22 cellular contexts compared by ENCODE assay signal in the genomic region with DNA sequence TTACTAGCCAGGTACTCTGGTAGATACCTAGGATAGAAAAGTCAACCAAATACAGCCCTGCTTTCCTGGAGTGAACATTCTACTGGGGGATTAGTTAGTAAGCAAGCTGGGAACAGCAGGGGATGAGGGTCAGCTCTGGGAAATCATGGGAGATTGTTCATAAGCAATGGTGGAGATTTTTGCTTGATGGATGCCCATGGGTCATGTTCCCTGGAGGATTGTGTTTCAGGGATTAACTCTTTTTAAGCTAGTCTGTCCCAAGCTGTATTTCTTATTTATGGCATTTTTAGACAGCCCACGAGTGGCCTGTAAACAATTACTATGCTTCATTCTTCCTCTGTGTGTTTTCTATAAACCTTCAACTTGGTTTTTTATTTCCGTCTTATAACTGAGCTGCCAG. TPM values are rescaled to one million over a fixed set of nuclear protein-coding genes. Genes with fewer than 3 reads are reported as not detected.
A peak's percentile ranks its signal among the peaks of the same experiment; 100 is the strongest.
DNase-seq lines count a peak whose midpoint lies in the region; TF ChIP-seq lines count a peak whose summit lies in the region.
"Had no signal": no experiment of that assay in that cellular context is flagged by ENCODE, and none has a peak within 500 bp of the region (broad histone marks: within the 10 kb centered on the region; RNA-seq: fewer than 3 reads in every experiment).

No MANE protein-coding gene starts in this region.

- H3K4me1 Mint-ChIP-seq in activated T-cell treated with anti-CD3 and anti-CD28 coated beads, Interleukin-2, amount 50 U/mL, for 24 hours (ENCODE audit: low read depth) = peaks cover 17% of the 10 kb centered on the region
- H3K4me1 Mint-ChIP-seq: CD4-positive, alpha-beta memory T cell; IgD-negative memory B cell had no signal

- H3F3A ChIP-seq in smooth muscle cell (ENCODE audit: low read depth) = peaks cover 7% of the 10 kb centered on the region

- H3K27ac ChIP-seq in WERI-Rb-1 (no peak overlapping the region), smooth muscle cell (ENCODE audit: low read depth) (peak overlapping the region; percentile 59)
- H3K27ac ChIP-seq: A549, BLaER1 had no signal

- H3K4me3 ChIP-seq in WERI-Rb-1 (ENCODE audit: low read depth, low read length) (no peak overlapping the region), smooth muscle cell (no peak overlapping the region)
- H3K4me3 ChIP-seq: A549, BLaER1, MG63 had no signal

- H3K4me3 Mint-ChIP-seq in activated T-cell treated with anti-CD3 and anti-CD28 coated beads, Interleukin-2, amount 50 U/mL, for 24 hours = no peak overlapping the region
- H3K4me3 Mint-ChIP-seq: CD4-positive, alpha-beta memory T cell; IgD-negative memory B cell had no signal

- peaks cover 82% of the 10 kb centered on the region for H3K79me2 ChIP-seq in smooth muscle cell (ENCODE audit: low read depth)

- peak; percentile 50 for DNase-seq in HEK293T (ENCODE audit: extremely low spot score)
- DNase-seq in WERI-Rb-1 = peak; percentile 42
- DNase-seq in left kidney (ENCODE audit: low read depth, low spot score) = peak; percentile 84
- no peak for DNase-seq in smooth muscle cell (lab: John Stamatoyannopoulos, UW; ENCODE audit: unreplicated experiment)
- DNase-seq in NCI-H1694 (lab: John Stamatoyannopoulos, UW) = no peak
- DNase-seq in activated T-cell treated with anti-CD3 and anti-CD28 coated beads, Interleukin-2, amount 50 U/mL, for 24 hours = no peak
- no peak for DNase-seq in KG1 (lab: John Stamatoyannopoulos, UW)
- DNase-seq: CD4-positive, alpha-beta memory T cell; GF-D8; HCEC 1CT; Kasumi-1; MG63; NCI-H1048; NCI-H1436 treated with DMSO at 0.1 percent for 48 hours; NCI-H2081; NCI-H2171 treated with DMSO at 0.1 percent for 48 hours; NCI-H446; Right ventricle myocardium superior had no signal

- peaks cover 8% of the 10 kb centered on the region for H3K27me3 Mint-ChIP-seq in activated T-cell treated with anti-CD3 and anti-CD28 coated beads, Interleukin-2, amount 50 U/mL, for 24 hours

- POLR2A ChIA-PET in HEK293T (lab: Yijun Ruan, JAX) = interaction anchor here (1.3 kb wide), 1 partner anchor 18 kb away, joined by 4 read pairs; no protein-coding TSS in a partner anchor

- no peaks in the 10 kb centered on the region for H3K9me3 Mint-ChIP-seq in activated T-cell treated with anti-CD3 and anti-CD28 coated beads, Interleukin-2, amount 50 U/mL, for 24 hours
- H3K9me3 Mint-ChIP-seq: IgD-negative memory B cell had no signal

- no peaks in the 10 kb centered on the region for H4K20me1 ChIP-seq in smooth muscle cell (ENCODE audit: low read depth)

- peak overlapping the region; percentile 4 for H2AFZ ChIP-seq in smooth muscle cell (ENCODE audit: low read depth)

- H3K36me3 ChIP-seq in WERI-Rb-1 (no peaks in the 10 kb centered on the region), smooth muscle cell (ENCODE audit: low read depth) (no peaks in the 10 kb centered on the region)
- H3K36me3 ChIP-seq: MG63 had no signal

- no peak for TF ChIP-seq CTCF in WERI-Rb-1 (IDR thresholded peaks at IDR 0.05; ENCODE audit: low read depth, low read length)
- no peak for TF ChIP-seq CTCF in smooth muscle cell (IDR thresholded peaks at IDR 0.05; ENCODE audit: borderline replicate concordance, insufficient read depth, poor library complexity, severe bottlenecking)

- H3K27me3 ChIP-seq in WERI-Rb-1 (ENCODE audit: insufficient read depth, low read depth, severe bottlenecking) (no peaks in the 10 kb centered on the region), smooth muscle cell (ENCODE audit: low read depth) (no peaks in the 10 kb centered on the region)
- H3K27me3 ChIP-seq: BLaER1, MG63 had no signal

- peaks cover 34% of the 10 kb centered on the region for H3K4me1 ChIP-seq in smooth muscle cell (ENCODE audit: low read depth)

- CTCF ChIA-PET in HEK293T (lab: Yijun Ruan, JAX) = interaction anchor here (0.7 to 1.7 kb wide), 4 partner anchors 8 to 28 kb away, joined by 3 to 5 read pairs (median 4); no protein-coding TSS in a partner anchor

- H3K4me2 ChIP-seq in smooth muscle cell = peak overlapping the region; percentile 54
- H3K4me2 ChIP-seq: A549, BLaER1 had no signal

- H3K9me3 ChIP-seq in WERI-Rb-1 (ENCODE audit: severe bottlenecking) (no peaks in the 10 kb centered on the region), smooth muscle cell (replicated peaks; ENCODE audit: low read depth) (no peaks in the 10 kb centered on the region)
- H3K9me3 ChIP-seq: A549, MG63 had no signal

- 24% methylated on average over 2 of the region's 2 CpGs for WGBS in smooth muscle cell (ENCODE audit: low lambda C conversion rate)

- H3K27ac Mint-ChIP-seq in activated T-cell treated with anti-CD3 and anti-CD28 coated beads, Interleukin-2, amount 50 U/mL, for 24 hours = no peak overlapping the region
- H3K27ac Mint-ChIP-seq: CD4-positive, alpha-beta memory T cell; IgD-negative memory B cell had no signal

- no peaks in the 10 kb centered on the region for H3K36me3 Mint-ChIP-seq in activated T-cell treated with anti-CD3 and anti-CD28 coated beads, Interleukin-2, amount 50 U/mL, for 24 hours (ENCODE audit: low read depth)
- H3K36me3 Mint-ChIP-seq: CD4-positive, alpha-beta memory T cell; IgD-negative memory B cell had no signal

- peak overlapping the region; percentile 7 for H3K9ac ChIP-seq in smooth muscle cell (ENCODE audit: low read depth)
- H3K9ac ChIP-seq: BLaER1 had no signal

TF ChIP-seq in HEK293T, 16 proteins besides CTCF, POLR2A, EP300 and RAD21:
- no peak for TF ChIP-seq ARNT (IDR thresholded peaks at IDR 0.05)
- peak; percentile 91 for TF ChIP-seq CTBP1 (IDR thresholded peaks at IDR 0.05; ENCODE audit: borderline replicate concordance)
- TF ChIP-seq, protein P1, sequence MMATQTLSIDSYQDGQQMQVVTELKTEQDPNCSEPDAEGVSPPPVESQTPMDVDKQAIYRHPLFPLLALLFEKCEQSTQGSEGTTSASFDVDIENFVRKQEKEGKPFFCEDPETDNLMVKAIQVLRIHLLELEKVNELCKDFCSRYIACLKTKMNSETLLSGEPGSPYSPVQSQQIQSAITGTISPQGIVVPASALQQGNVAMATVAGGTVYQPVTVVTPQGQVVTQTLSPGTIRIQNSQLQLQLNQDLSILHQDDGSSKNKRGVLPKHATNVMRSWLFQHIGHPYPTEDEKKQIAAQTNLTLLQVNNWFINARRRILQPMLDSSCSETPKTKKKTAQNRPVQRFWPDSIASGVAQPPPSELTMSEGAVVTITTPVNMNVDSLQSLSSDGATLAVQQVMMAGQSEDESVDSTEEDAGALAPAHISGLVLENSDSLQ (IDR thresholded peaks at IDR 0.05) = peak; percentile 93
- no peak for TF ChIP-seq SUZ12 (IDR thresholded peaks at IDR 0.05)
- no peak for TF ChIP-seq BHLHE40 (IDR thresholded peaks at IDR 0.05; ENCODE audit: borderline replicate concordance)

RNA-seq across cellular contexts. Expression of a gene that starts 18.9 kb away (rescaled TPM):
- 19.2 and 20.8 TPM in 2 replicates for total RNA-seq in smooth muscle cell
- 12.8 and 12.9 TPM in 2 replicates for polyA plus RNA-seq in smooth muscle cell
- total RNA-seq: OCI-LY7 had no signal
- polyA plus RNA-seq: CD4-positive, alpha-beta memory T cell had no signal

Comparison
In these comparisons a context has a peak if more than half of its experiments do, and no peak if none do; other contexts are left out.
1. DNase-seq: peak in HEK293T (single experiment), WERI-Rb-1 (single experiment) and left kidney (single experiment); none in smooth muscle cell (single experiment), NCI-H1694 (single experiment), activated T-cell treated with anti-CD3 and anti-CD28 coated beads, Interleukin-2, amount 50 U/mL, for 24 hours (single experiment) and KG1 (single experiment).